Comparison of ENCODE assay signal across 2 cellular contexts in the genomic region with DNA sequence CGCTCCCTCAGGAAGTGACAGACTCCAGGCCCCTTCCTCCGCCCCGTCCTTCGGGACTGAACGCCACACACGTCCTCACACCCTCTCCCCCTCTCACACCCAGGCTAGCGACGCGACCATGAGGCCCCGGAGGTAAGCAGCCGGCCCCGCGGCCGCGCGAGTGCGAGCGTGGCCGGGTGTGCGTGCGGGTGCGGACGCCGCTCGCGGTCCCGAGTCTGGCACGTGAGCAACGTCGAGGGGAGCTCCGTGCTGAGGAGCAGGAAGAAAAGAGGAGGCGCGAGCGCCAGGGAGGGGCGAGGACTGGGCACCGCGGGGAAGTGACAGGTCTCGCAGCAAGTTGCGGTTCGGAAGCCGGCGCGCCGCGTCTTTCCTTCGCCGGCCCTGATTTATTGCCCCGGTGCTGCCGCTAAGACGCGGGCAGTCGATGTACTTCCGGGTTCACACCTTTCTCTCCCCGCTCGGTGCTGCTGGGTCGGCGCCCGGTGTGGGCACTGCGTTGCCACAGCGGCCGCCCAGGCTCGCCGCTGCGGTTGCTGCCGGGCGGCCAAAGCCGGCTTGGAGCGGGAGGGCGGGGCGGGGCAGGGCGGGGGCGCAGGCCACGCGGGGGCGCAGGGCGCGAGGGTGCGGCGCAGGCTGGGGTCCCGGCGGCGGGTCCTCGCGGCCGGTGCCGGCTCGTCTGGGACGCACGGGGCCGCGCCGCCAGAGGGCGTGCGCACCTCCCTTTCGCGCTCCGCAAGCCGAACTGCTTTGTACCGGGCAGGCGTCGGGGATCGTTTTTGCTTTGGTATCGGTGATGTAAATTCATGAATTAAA.
TF ChIP-seq lines count a peak whose summit lies in the region.

No MANE protein-coding gene starts in this region.

TF ChIP-seq in WTC11, 78 proteins besides CTCF, POLR2A, EP300 and RAD21 (continued from another document and continues in another):
- TF ChIP-seq, protein P1, sequence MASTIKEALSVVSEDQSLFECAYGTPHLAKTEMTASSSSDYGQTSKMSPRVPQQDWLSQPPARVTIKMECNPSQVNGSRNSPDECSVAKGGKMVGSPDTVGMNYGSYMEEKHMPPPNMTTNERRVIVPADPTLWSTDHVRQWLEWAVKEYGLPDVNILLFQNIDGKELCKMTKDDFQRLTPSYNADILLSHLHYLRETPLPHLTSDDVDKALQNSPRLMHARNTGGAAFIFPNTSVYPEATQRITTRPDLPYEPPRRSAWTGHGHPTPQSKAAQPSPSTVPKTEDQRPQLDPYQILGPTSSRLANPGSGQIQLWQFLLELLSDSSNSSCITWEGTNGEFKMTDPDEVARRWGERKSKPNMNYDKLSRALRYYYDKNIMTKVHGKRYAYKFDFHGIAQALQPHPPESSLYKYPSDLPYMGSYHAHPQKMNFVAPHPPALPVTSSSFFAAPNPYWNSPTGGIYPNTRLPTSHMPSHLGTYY (CRISPR knock-in tag; IDR thresholded peaks at IDR 0.05), result no peak
- TF ChIP-seq ZNF423 (CRISPR knock-in tag; IDR thresholded peaks at IDR 0.05), result no peak
- 0 out of 2 replicates have a peak, but pooled peaks have one; percentile 71 for TF ChIP-seq ELF4 (CRISPR knock-in tag; IDR thresholded peaks at IDR 0.05; ENCODE audit: low read depth)
- no peak for TF ChIP-seq NFATC4 (CRISPR knock-in tag; IDR thresholded peaks at IDR 0.05)
- TF ChIP-seq CBFB (CRISPR knock-in tag; IDR thresholded peaks at IDR 0.05; ENCODE audit: low read depth), result peak; percentile 80
- TF ChIP-seq, protein P2, sequence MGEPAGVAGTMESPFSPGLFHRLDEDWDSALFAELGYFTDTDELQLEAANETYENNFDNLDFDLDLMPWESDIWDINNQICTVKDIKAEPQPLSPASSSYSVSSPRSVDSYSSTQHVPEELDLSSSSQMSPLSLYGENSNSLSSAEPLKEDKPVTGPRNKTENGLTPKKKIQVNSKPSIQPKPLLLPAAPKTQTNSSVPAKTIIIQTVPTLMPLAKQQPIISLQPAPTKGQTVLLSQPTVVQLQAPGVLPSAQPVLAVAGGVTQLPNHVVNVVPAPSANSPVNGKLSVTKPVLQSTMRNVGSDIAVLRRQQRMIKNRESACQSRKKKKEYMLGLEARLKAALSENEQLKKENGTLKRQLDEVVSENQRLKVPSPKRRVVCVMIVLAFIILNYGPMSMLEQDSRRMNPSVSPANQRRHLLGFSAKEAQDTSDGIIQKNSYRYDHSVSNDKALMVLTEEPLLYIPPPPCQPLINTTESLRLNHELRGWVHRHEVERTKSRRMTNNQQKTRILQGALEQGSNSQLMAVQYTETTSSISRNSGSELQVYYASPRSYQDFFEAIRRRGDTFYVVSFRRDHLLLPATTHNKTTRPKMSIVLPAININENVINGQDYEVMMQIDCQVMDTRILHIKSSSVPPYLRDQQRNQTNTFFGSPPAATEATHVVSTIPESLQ (CRISPR knock-in tag; IDR thresholded peaks at IDR 0.05), result peak; percentile 91
- TF ChIP-seq RORB (CRISPR knock-in tag; IDR thresholded peaks at IDR 0.05), result no peak
- peak; percentile 94 for TF ChIP-seq ZBTB21 (CRISPR knock-in tag; IDR thresholded peaks at IDR 0.05; ENCODE audit: borderline replicate concordance)
- peak; percentile 95 for TF ChIP-seq NFE2L1 (CRISPR knock-in tag; IDR thresholded peaks at IDR 0.05)
- TF ChIP-seq, protein P3, sequence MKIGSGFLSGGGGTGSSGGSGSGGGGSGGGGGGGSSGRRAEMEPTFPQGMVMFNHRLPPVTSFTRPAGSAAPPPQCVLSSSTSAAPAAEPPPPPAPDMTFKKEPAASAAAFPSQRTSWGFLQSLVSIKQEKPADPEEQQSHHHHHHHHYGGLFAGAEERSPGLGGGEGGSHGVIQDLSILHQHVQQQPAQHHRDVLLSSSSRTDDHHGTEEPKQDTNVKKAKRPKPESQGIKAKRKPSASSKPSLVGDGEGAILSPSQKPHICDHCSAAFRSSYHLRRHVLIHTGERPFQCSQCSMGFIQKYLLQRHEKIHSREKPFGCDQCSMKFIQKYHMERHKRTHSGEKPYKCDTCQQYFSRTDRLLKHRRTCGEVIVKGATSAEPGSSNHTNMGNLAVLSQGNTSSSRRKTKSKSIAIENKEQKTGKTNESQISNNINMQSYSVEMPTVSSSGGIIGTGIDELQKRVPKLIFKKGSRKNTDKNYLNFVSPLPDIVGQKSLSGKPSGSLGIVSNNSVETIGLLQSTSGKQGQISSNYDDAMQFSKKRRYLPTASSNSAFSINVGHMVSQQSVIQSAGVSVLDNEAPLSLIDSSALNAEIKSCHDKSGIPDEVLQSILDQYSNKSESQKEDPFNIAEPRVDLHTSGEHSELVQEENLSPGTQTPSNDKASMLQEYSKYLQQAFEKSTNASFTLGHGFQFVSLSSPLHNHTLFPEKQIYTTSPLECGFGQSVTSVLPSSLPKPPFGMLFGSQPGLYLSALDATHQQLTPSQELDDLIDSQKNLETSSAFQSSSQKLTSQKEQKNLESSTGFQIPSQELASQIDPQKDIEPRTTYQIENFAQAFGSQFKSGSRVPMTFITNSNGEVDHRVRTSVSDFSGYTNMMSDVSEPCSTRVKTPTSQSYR (CRISPR knock-in tag; IDR thresholded peaks at IDR 0.05), result peak; percentile 87; the same call in 1 of the 2 replicates
- TF ChIP-seq CREM (CRISPR knock-in tag; IDR thresholded peaks at IDR 0.05), result peak; percentile 71; the same call in 1 of the 2 replicates
- TF ChIP-seq ESRRA (CRISPR knock-in tag; IDR thresholded peaks at IDR 0.05; ENCODE audit: borderline replicate concordance), result peak; percentile 63; the same call in 1 of the 2 replicates
- no peak for TF ChIP-seq PRRX2 (CRISPR knock-in tag; IDR thresholded peaks at IDR 0.05)
- TF ChIP-seq ZNF263 (CRISPR knock-in tag; IDR thresholded peaks at IDR 0.05; ENCODE audit: low read depth), result no peak
- peak; percentile 93 for TF ChIP-seq RELA (CRISPR knock-in tag; IDR thresholded peaks at IDR 0.05; ENCODE audit: borderline replicate concordance)
- no peak for TF ChIP-seq SOX15 (CRISPR knock-in tag; IDR thresholded peaks at IDR 0.05)
- TF ChIP-seq, protein P4, sequence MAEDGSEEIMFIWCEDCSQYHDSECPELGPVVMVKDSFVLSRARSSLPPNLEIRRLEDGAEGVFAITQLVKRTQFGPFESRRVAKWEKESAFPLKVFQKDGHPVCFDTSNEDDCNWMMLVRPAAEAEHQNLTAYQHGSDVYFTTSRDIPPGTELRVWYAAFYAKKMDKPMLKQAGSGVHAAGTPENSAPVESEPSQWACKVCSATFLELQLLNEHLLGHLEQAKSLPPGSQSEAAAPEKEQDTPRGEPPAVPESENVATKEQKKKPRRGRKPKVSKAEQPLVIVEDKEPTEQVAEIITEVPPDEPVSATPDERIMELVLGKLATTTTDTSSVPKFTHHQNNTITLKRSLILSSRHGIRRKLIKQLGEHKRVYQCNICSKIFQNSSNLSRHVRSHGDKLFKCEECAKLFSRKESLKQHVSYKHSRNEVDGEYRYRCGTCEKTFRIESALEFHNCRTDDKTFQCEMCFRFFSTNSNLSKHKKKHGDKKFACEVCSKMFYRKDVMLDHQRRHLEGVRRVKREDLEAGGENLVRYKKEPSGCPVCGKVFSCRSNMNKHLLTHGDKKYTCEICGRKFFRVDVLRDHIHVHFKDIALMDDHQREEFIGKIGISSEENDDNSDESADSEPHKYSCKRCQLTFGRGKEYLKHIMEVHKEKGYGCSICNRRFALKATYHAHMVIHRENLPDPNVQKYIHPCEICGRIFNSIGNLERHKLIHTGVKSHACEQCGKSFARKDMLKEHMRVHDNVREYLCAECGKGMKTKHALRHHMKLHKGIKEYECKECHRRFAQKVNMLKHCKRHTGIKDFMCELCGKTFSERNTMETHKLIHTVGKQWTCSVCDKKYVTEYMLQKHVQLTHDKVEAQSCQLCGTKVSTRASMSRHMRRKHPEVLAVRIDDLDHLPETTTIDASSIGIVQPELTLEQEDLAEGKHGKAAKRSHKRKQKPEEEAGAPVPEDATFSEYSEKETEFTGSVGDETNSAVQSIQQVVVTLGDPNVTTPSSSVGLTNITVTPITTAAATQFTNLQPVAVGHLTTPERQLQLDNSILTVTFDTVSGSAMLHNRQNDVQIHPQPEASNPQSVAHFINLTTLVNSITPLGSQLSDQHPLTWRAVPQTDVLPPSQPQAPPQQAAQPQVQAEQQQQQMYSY (CRISPR knock-in tag; IDR thresholded peaks at IDR 0.05), result peak; percentile 72
- peak; percentile 89 for TF ChIP-seq MYBL2 (CRISPR knock-in tag; IDR thresholded peaks at IDR 0.05)

TF ChIP-seq in H1, 55 proteins besides CTCF, POLR2A, EP300 and RAD21 (continued from another document):
- TF ChIP-seq SP4 (IDR thresholded peaks at IDR 0.05; ENCODE audit: low read length) (no peak; the same call in 1 of the 2 replicates), ASH2L (IDR thresholded peaks at IDR 0.05; ENCODE audit: low read length) (peak; percentile 93), TAF7 (optimal IDR thresholded peaks at IDR 0.05; ENCODE audit: borderline replicate concordance, low read depth, low read length) (peak; percentile 90)
- TF ChIP-seq, protein P5, sequence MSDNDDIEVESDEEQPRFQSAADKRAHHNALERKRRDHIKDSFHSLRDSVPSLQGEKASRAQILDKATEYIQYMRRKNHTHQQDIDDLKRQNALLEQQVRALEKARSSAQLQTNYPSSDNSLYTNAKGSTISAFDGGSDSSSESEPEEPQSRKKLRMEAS (IDR thresholded peaks at IDR 0.05), result peak; percentile 97
